ENCODE assay signal across 8 cellular contexts in genomic region chr10:114526112-114526496, GRCh38.
DNase-seq lines count a peak whose midpoint lies in the region; ATAC-seq, FAIRE-seq and TF ChIP-seq lines count a peak whose summit lies in the region.

No MANE protein-coding gene starts in this region.

- no peaks in the 10 kb centered on the region for H3K9me3 ChIP-seq in GM23248 (ENCODE audit: low read depth)
- no peaks in the 10 kb centered on the region for H3K9me3 ChIP-seq in naive thymus-derived CD4-positive, alpha-beta T cell (ENCODE audit: control insufficient read depth in 2 of 3, low read length in 3 of 3)

- no peak for FAIRE-seq in urothelium cell line (lab: Jason Lieb, UNC)

- peaks cover 0 to 36% (median 9%) of the 10 kb centered on the region in 5 donors for H3K36me3 Mint-ChIP-seq in naive thymus-derived CD4-positive, alpha-beta T cell

- TF ChIP-seq CTCF in GM10266 (IDR thresholded peaks at IDR 0.05; ENCODE audit: control insufficient read depth, insufficient read depth, low read depth, missing control alignments): no peak

- no peaks in the 10 kb centered on the region for H4K20me1 ChIP-seq in GM23248 (ENCODE audit: insufficient read depth)

- peak overlapping the region; percentile 37 for H3K4me2 ChIP-seq in GM23248 (ENCODE audit: unreplicated experiment)

- in situ Hi-C loops in GM23248 (cut with MboI): no loop called here

- DNase-seq in GM10266 (ENCODE audit: extremely low spot score) (peak; percentile 20), GM23248 (no peak), M059J (ENCODE audit: low read depth) (peak; percentile 46), dermis blood vessel endothelial cell (peak; percentile 19), kidney glomerular epithelial cell (lab: John Stamatoyannopoulos, UW) (no peak), EL (no peak), urothelium cell line (ENCODE audit: low spot score) (no peak)
- peak in 7 of 9 donors; percentile 63 to 77 (median 71) for DNase-seq in naive thymus-derived CD4-positive, alpha-beta T cell

- 50 to 60% methylated on average over 5 of the region's 5 CpGs for WGBS in GM23248 (ENCODE audit: low coverage in 1 of 2, low lambda C conversion rate in 2 of 2, missing lambda C conversion rate in 2 of 2), 2 experiments

- CTCF ChIA-PET in naive thymus-derived CD4-positive, alpha-beta T cell (lab: Charles Lee): interaction anchor here (0.6 to 16.7 kb wide), 9 partner anchors 9 to 63 kb away, joined by 3 to 283 read pairs (median 4); no protein-coding TSS in a partner anchor

- peaks cover 18% of the 10 kb centered on the region for H3K27me3 ChIP-seq in GM23248 (replicated peaks; ENCODE audit: insufficient read depth)
- H3K27me3 ChIP-seq in naive thymus-derived CD4-positive, alpha-beta T cell (ENCODE audit: control insufficient read depth in 2 of 2, insufficient read depth in 2 of 2, low read length in 2 of 2): no peaks in the 10 kb centered on the region

- intact Hi-C loops in naive thymus-derived CD4-positive, alpha-beta T cell (cut with micrococcal nuclease): loop anchor here (1.0 to 5.0 kb wide), 10 partner anchors 13 to 564 kb away; partner anchors contain the start of genes CCDC186 (in 2 of the 2), FHIP2A (in 1 of the 2) and TRUB1 (in 1 of the 2)

- no peak overlapping the region for H3K4me3 ChIP-seq in GM23248
- peak overlapping the region; percentile 85 for H3K4me3 ChIP-seq in naive thymus-derived CD4-positive, alpha-beta T cell (ENCODE audit: low read length)

- H3K4me1 Mint-ChIP-seq in naive thymus-derived CD4-positive, alpha-beta T cell: peaks cover 40 to 69% (median 59%) of the 10 kb centered on the region in 7 donors

- H3K27ac ChIP-seq in GM23248: no peak overlapping the region
- H3K27ac ChIP-seq in naive thymus-derived CD4-positive, alpha-beta T cell (ENCODE audit: low read depth, low read length): peak overlapping the region; percentile 94

- no peaks in the 10 kb centered on the region for H3K36me3 ChIP-seq in GM23248 (ENCODE audit: low read depth)
- peaks cover 0 to 4% (median 0%) of the 10 kb centered on the region in 3 experiments for H3K36me3 ChIP-seq in naive thymus-derived CD4-positive, alpha-beta T cell (ENCODE audit: control insufficient read depth in 2 of 3, insufficient read depth in 3 of 3, low read length in 3 of 3)

- peaks cover 0 to 2% (median 0%) of the 10 kb centered on the region in 11 donors for H3K9me3 Mint-ChIP-seq in naive thymus-derived CD4-positive, alpha-beta T cell

- H2AFZ ChIP-seq in GM23248: peak overlapping the region; percentile 62; the same call in 1 of the 2 replicates

- peak; percentile 49 for ATAC-seq in naive thymus-derived CD4-positive, alpha-beta T cell

- no peaks in the 10 kb centered on the region for H3K9me2 ChIP-seq in GM23248 (ENCODE audit: insufficient read depth)

- POLR2A ChIA-PET in naive thymus-derived CD4-positive, alpha-beta T cell (lab: Charles Lee): interaction anchor here (0.6 to 9.5 kb wide), 14 partner anchors 11 to 296 kb away, joined by 3 to 355 read pairs (median 6); partner anchors contain the start of gene FHIP2A

- H3K27me3 Mint-ChIP-seq in naive thymus-derived CD4-positive, alpha-beta T cell: peaks cover 0 to 5% (median 0%) of the 10 kb centered on the region in 5 donors

- H3F3A ChIP-seq in GM23248 (ENCODE audit: insufficient read depth): no peaks in the 10 kb centered on the region

- peak overlapping the region; percentile 92 to 100 (median 98) for H3K27ac Mint-ChIP-seq in naive thymus-derived CD4-positive, alpha-beta T cell

- H3K79me2 ChIP-seq in GM23248 (ENCODE audit: insufficient read depth): no peaks in the 10 kb centered on the region

- H3K9ac ChIP-seq in GM23248: no peak overlapping the region

- peak overlapping the region; percentile 88 to 100 (median 98) for H3K4me3 Mint-ChIP-seq in naive thymus-derived CD4-positive, alpha-beta T cell

- no peaks in the 10 kb centered on the region for H3K4me1 ChIP-seq in GM23248 (ENCODE audit: insufficient read depth)
- peaks cover 40 to 51% of the 10 kb centered on the region in 2 donors for H3K4me1 ChIP-seq in naive thymus-derived CD4-positive, alpha-beta T cell (ENCODE audit: control insufficient read depth in 2 of 2, insufficient read depth in 2 of 2, low read length in 2 of 2)

Comparison
In these comparisons a context has a peak if more than half of its experiments do, and no peak if none do; other contexts are left out.
1. DNase-seq: peak in GM10266 (single experiment), M059J (single experiment), dermis blood vessel endothelial cell (single experiment) and naive thymus-derived CD4-positive, alpha-beta T cell (7 of 9); none in GM23248 (single experiment), kidney glomerular epithelial cell (single experiment), EL (single experiment) and urothelium cell line (single experiment).